1 cellular context compared by ENCODE assay signal in genomic region chr2:219475697-219476604, GRCh38.
TF ChIP-seq lines count a peak whose summit lies in the region.

No MANE protein-coding gene starts in this region.

TF ChIP-seq in H1, 55 proteins besides CTCF, POLR2A, EP300 and RAD21 (continued from another document):
- TF ChIP-seq JUND (IDR thresholded peaks at IDR 0.05; ENCODE audit: low read length), result peak; percentile 59; the same call in 1 of the 2 replicates
- TF ChIP-seq ATF2 (IDR thresholded peaks at IDR 0.05; ENCODE audit: low read length), result no peak
- no peak for TF ChIP-seq CEBPB (IDR thresholded peaks at IDR 0.05; ENCODE audit: low read depth, low read length)
- TF ChIP-seq GABPA (IDR thresholded peaks at IDR 0.05; ENCODE audit: borderline replicate concordance, insufficient read depth, low read length), result no peak
- TF ChIP-seq KDM1A (IDR thresholded peaks at IDR 0.05; ENCODE audit: borderline replicate concordance, low read length), result no peak
- 0 out of 2 replicates have a peak, but pooled peaks have one; percentile 48 for TF ChIP-seq RXRA (IDR thresholded peaks at IDR 0.05; ENCODE audit: insufficient read depth, low read depth, low read length)
- peak; percentile 65 for TF ChIP-seq NANOG (IDR thresholded peaks at IDR 0.05; ENCODE audit: insufficient read depth, low read depth, low read length, poor library complexity, severe bottlenecking)
- no peak for TF ChIP-seq SIX5 (IDR thresholded peaks at IDR 0.05; ENCODE audit: low read depth, low read length)
- 0 out of 4 replicates have a peak, but pooled peaks of 1 of the 2 experiments have one; percentile 51 for TF ChIP-seq HDAC2 (IDR thresholded peaks at IDR 0.05; ENCODE audit: borderline replicate concordance in 1 of 2, low read depth in 2 of 2, low read length in 2 of 2)
- TF ChIP-seq PHF8 (conservative IDR thresholded peaks at IDR 0.05; ENCODE audit: low read depth, low read length), result peak; percentile 42; the same call in 1 of the 2 replicates
- TF ChIP-seq ASH2L (IDR thresholded peaks at IDR 0.05; ENCODE audit: low read length), result peak; percentile 50
- 0 out of 2 replicates have a peak, but pooled peaks have one; percentile 20 for TF ChIP-seq JUN (IDR thresholded peaks at IDR 0.05; ENCODE audit: low read depth, low read length)
- 0 out of 2 replicates have a peak, but pooled peaks have one; percentile 43 for TF ChIP-seq TCF12 (IDR thresholded peaks at IDR 0.05; ENCODE audit: low read depth, low read length)
- peak; percentile 43; the same call in 1 of the 2 replicates for TF ChIP-seq TBP (IDR thresholded peaks at IDR 0.05; ENCODE audit: low read depth, low read length)
- TF ChIP-seq SIN3A (conservative IDR thresholded peaks at IDR 0.05 in 1 of 2, IDR thresholded peaks at IDR 0.05 in 1 of 2; ENCODE audit: low read depth in 1 of 2, low read length in 2 of 2), result peak in 1 of 2 experiments; percentile 72; a peak in 2 of 4 replicates
- 0 out of 2 replicates have a peak, but pooled peaks have one; percentile 7 for TF ChIP-seq EGR1 (IDR thresholded peaks at IDR 0.05; ENCODE audit: borderline replicate concordance, low read depth, low read length)
- TF ChIP-seq SP1 (IDR thresholded peaks at IDR 0.05; ENCODE audit: low read depth, low read length), result peak; percentile 53; the same call in 1 of the 2 replicates
- TF ChIP-seq CHD2 (IDR thresholded peaks at IDR 0.05; ENCODE audit: low read length), result 0 out of 2 replicates have a peak, but pooled peaks have one; percentile 26
- TF ChIP-seq MAX (IDR thresholded peaks at IDR 0.05), result peak; percentile 54; the same call in 1 of the 2 replicates
- TF ChIP-seq TAF1 (IDR thresholded peaks at IDR 0.05; ENCODE audit: low read depth, low read length), result peak; percentile 30; the same call in 1 of the 2 replicates
- TF ChIP-seq YY1 (IDR thresholded peaks at IDR 0.05; ENCODE audit: low read depth, low read length), result peak; percentile 70; the same call in 1 of the 2 replicates
